Comparison of ENCODE assay signal across 17 cellular contexts in genomic region chr16:83393196-83393981, GRCh38.
DNase-seq lines count a peak whose midpoint lies in the region; ATAC-seq and TF ChIP-seq lines count a peak whose summit lies in the region.
"Had no signal": no experiment of that assay in that cellular context is flagged by ENCODE, and none has a peak within 500 bp of the region (broad histone marks: within the 10 kb centered on the region; RNA-seq: fewer than 3 reads in every experiment).

No MANE protein-coding gene starts in this region.

- H3K36me3 ChIP-seq in H7 (replicated peaks; ENCODE audit: control insufficient read depth, insufficient read depth, low read length), result no peaks in the 10 kb centered on the region
- H3K36me3 ChIP-seq: vagina had no signal

- H3K27ac ChIP-seq in layer of hippocampus (ENCODE audit: low read depth, low read length), result peak overlapping the region; percentile 22
- H3K27ac ChIP-seq: vagina had no signal

- H3K4me3 ChIP-seq in AG10803 (ENCODE audit: low read length), result no peak overlapping the region
- no peak overlapping the region for H3K4me3 ChIP-seq in H7 (ENCODE audit: insufficient read depth, low read depth, low read length)
- H3K4me3 ChIP-seq in astrocyte of the spinal cord (ENCODE audit: low read depth, low read length), result no peak overlapping the region
- H3K4me3 ChIP-seq: vagina had no signal

- in situ Hi-C loops in astrocyte of the spinal cord (cut with HindIII; ENCODE audit: low sequenced_read_pairs), result no loop called here

- H3K27me3 ChIP-seq in H7 (ENCODE audit: control insufficient read depth, insufficient read depth, low read length) (no peaks in the 10 kb centered on the region), layer of hippocampus (ENCODE audit: control insufficient read depth, insufficient read depth, low read length) (no peaks in the 10 kb centered on the region)
- H3K27me3 ChIP-seq: vagina had no signal

- ATAC-seq in HG02678 (IDR thresholded peaks at IDR 0.05; ENCODE audit: unreplicated experiment) (no peak), HG03432 (IDR thresholded peaks at IDR 0.05; ENCODE audit: unreplicated experiment) (no peak)
- ATAC-seq: CD8-positive, alpha-beta T cell had no signal

- DNase-seq in AG10803 (ENCODE audit: low read depth), result peak; percentile 64
- DNase-seq in H7, result peak; percentile 13
- no peak for DNase-seq in astrocyte of the spinal cord (ENCODE audit: low read depth, low spot score)
- DNase-seq in stimulated activated CD4-positive, alpha-beta T cell treated with anti-CD3 and anti-CD28 coated beads, Interleukin-4, amount 100 ng/mL, for 24 hours, result no peak
- DNase-seq in AG08396 (ENCODE audit: low spot score), result no peak
- DNase-seq: activated CD4-positive, alpha-beta T cell treated with anti-CD3 and anti-CD28 coated beads, Interleukin-2, amount 50 U/mL, for 1 hour; activated gamma-delta T cell; CD8-positive, alpha-beta T cell; effector CD8-positive, alpha-beta T cell; hypothalamus; NCI-H1092 treated with DMSO at 0.1 percent for 48 hours; NCI-H774; SW 1271 had no signal

- TF ChIP-seq CTCF in AG10803 (conservative IDR thresholded peaks at IDR 0.05; ENCODE audit: low read length), result peak; percentile 26; the same call in 1 of the 2 replicates
- TF ChIP-seq CTCF in astrocyte of the spinal cord (IDR thresholded peaks at IDR 0.05; ENCODE audit: low read depth, low read length), result peak; percentile 22

Comparison
In these comparisons a context has a peak if more than half of its experiments do, and no peak if none do; other contexts are left out.
1. DNase-seq: peak in AG10803 (single experiment) and H7 (single experiment); none in astrocyte of the spinal cord (single experiment), stimulated activated CD4-positive, alpha-beta T cell treated with anti-CD3 and anti-CD28 coated beads, Interleukin-4, amount 100 ng/mL, for 24 hours (single experiment) and AG08396 (single experiment).